Comparison of ENCODE assay signal across 1 cellular context in the genomic region with DNA sequence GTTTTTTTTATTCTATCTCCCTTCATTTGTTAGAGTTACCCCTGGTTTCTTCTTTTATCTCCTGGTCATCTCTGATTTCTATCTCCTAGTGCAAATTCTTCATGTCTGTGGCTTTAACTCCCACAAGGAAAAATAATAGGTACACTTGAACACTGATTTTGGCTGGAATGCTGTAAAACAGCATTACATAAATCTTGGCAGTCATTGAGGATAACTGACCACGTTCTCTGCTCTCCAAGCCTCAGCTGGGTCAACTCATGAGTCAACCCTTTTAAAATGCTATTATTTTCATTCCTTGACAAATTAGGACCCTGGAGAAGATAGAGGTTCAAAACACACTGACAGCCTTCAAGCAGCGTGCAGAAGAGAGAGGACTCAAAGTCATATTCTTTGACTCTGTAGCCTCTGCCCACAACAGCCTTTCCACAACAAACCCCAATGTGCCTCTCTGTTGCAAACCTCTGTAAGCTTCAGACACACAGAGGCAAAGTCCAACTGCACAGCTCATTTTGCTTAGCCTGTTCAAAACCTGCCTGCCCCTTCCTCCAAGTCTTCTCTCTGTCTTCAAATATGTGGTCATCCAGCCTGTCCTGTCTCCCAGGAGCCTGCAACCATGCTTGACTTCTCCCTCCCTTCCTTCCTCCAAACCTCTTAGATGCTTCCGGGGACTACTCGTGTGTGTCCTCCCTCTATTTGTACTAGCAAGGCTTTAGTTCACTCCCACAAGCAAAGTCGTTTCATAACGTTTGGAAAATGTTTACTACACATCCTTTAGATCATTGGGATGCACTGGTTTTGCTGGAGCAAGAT.
TF ChIP-seq lines count a peak whose summit lies in the region.

No MANE protein-coding gene starts in this region.

TF ChIP-seq in H1, 55 proteins besides CTCF, POLR2A, EP300 and RAD21 (continued from another document):
- TF ChIP-seq, protein P1, sequence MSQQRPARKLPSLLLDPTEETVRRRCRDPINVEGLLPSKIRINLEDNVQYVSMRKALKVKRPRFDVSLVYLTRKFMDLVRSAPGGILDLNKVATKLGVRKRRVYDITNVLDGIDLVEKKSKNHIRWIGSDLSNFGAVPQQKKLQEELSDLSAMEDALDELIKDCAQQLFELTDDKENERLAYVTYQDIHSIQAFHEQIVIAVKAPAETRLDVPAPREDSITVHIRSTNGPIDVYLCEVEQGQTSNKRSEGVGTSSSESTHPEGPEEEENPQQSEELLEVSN (IDR thresholded peaks at IDR 0.05) = no peak
- TF ChIP-seq GTF2F1 (IDR thresholded peaks at IDR 0.05; ENCODE audit: borderline replicate concordance, low read depth, low read length) (no peak), KDM4A (IDR thresholded peaks at IDR 0.05; ENCODE audit: low read depth, low read length, severe bottlenecking) (no peak), TEAD4 (IDR thresholded peaks at IDR 0.05; ENCODE audit: low read depth, low read length) (no peak), RBBP5 (IDR thresholded peaks at IDR 0.05; ENCODE audit: borderline replicate concordance, low read depth, low read length) (no peak)
